Comparison of ENCODE assay signal across 9 cellular contexts in genomic region chr1:1012736-1013104, GRCh38. TPM values are rescaled to one million over a fixed set of nuclear protein-coding genes. Genes with fewer than 3 reads are reported as not detected.
DNase-seq lines count a peak whose midpoint lies in the region; ATAC-seq and TF ChIP-seq lines count a peak whose summit lies in the region.
"Not testable (repeated sequence)": the region's sequence is repeated elsewhere in the genome, so short reads cannot be mapped to it uniquely, and the experiment has no call there.
"Had no signal": no experiment of that assay in that cellular context is flagged by ENCODE, and none has a peak within 500 bp of the region (broad histone marks: within the 10 kb centered on the region; RNA-seq: fewer than 3 reads in every experiment).

No MANE protein-coding gene starts in this region.

- not testable (repeated sequence) for H3K4ac ChIP-seq in H9 (ENCODE audit: low read depth, low read length)

- ATAC-seq in PC-3: not testable (repeated sequence)
- peak in 2 of 3 donors; percentile 1 to 13 for ATAC-seq in natural killer cell
- ATAC-seq in stimulated activated naive CD8-positive, alpha-beta T cell treated with anti-CD3 and anti-CD28 coated beads, Interleukin-15, amount 100 ng/mL, for 72 hours: peak; percentile 26

- not testable (repeated sequence) for H4K20me1 ChIP-seq in H9 (ENCODE audit: control insufficient read depth, insufficient read depth, insufficient read length); PC-3 (ENCODE audit: low read length)

- not testable (repeated sequence) for H3K36me3 Mint-ChIP-seq in H9 (ENCODE audit: insufficient read depth in 1 of 3, low read depth in 3 of 3); natural killer cell
- peaks cover 22% of the 10 kb centered on the region for H3K36me3 Mint-ChIP-seq in activated naive CD4-positive, alpha-beta T cell treated with anti-CD3 and anti-CD28 coated beads, Interleukin-2, amount 10 ng/mL, durations not matched to agents 7 days and 5 days

- CTCF ChIA-PET in PC-3 (lab: Charles Lee): not testable (repeated sequence)
- CTCF ChIA-PET in activated naive CD4-positive, alpha-beta T cell treated with anti-CD3 and anti-CD28 coated beads, Interleukin-2, amount 10 ng/mL, durations not matched to agents 7 days and 5 days (lab: Charles Lee): interaction anchor here (2.1 to 2.9 kb wide), 3 partner anchors 11 to 51 kb away, joined by 8 to 17 read pairs (median 12); no protein-coding TSS in a partner anchor

- WGBS in H9 (ENCODE audit: extremely low coverage, insufficient read length, low lambda C conversion rate): no CpG with 5 or more reads among the region's 13 CpGs

- H3K36me3 ChIP-seq in PC-3 (ENCODE audit: low read depth, low read length); iPS-15b (ENCODE audit: control insufficient read depth, insufficient read depth, low read length): not testable (repeated sequence)

- not testable (repeated sequence) for TF ChIP-seq CTCF in AG10803 (conservative IDR thresholded peaks at IDR 0.05; ENCODE audit: low read length); H9 (conservative IDR thresholded peaks at IDR 0.05); PC-3 (conservative IDR thresholded peaks at IDR 0.05; ENCODE audit: low read depth, low read length); natural killer cell (IDR thresholded peaks at IDR 0.05)

- not testable (repeated sequence) for H2AK5ac ChIP-seq in H9 (ENCODE audit: insufficient read length, low read length)

- H3K79me2 ChIP-seq in H9 (ENCODE audit: insufficient read depth, low read length): not testable (repeated sequence)
- peaks cover 22% of the 10 kb centered on the region for H3K79me2 ChIP-seq in PC-3 (ENCODE audit: low read length)

- H4K91ac ChIP-seq in H9 (ENCODE audit: insufficient read length, low read depth, low read length): not testable (repeated sequence)

- not testable (repeated sequence) for H3K23ac ChIP-seq in H9 (ENCODE audit: insufficient read length, low read depth, low read length)

- not testable (repeated sequence) for H4K5ac ChIP-seq in H9 (ENCODE audit: insufficient read length, low read depth, low read length)

- TSS peak; percentile 83 for BruUV-seq in PC-3 (replicated peaks; lab: Mats Ljungman, UMichigan)

- H2BK20ac ChIP-seq in H9 (ENCODE audit: low read depth, low read length, poor library complexity, severe bottlenecking): not testable (repeated sequence)

- not testable (repeated sequence) for H3K56ac ChIP-seq in H9 (ENCODE audit: insufficient read length, low read depth, low read length)

- not testable (repeated sequence) for H2BK15ac ChIP-seq in H9 (ENCODE audit: low read depth, low read length)

- H3F3A ChIP-seq in PC-3 (ENCODE audit: low read length, unreplicated experiment): not testable (repeated sequence)

- peak overlapping the region; percentile 10 for H3K27ac ChIP-seq in H9 (ENCODE audit: insufficient read length, low read depth, low read length)
- peak overlapping the region; percentile 66 for H3K27ac ChIP-seq in PC-3 (ENCODE audit: low read length)

- H2BK120ac ChIP-seq in H9 (ENCODE audit: low read depth, low read length, poor library complexity, severe bottlenecking): not testable (repeated sequence)

- H3K9me3 ChIP-seq in H9 (ENCODE audit: control insufficient read depth, low read depth, low read length); PC-3 (ENCODE audit: low read length); iPS-15b (ENCODE audit: control insufficient read depth, insufficient read depth, low read length): not testable (repeated sequence)

- H2AFZ ChIP-seq in H9 (ENCODE audit: low read length): not testable (repeated sequence)
- peak overlapping the region; percentile 49 for H2AFZ ChIP-seq in PC-3 (ENCODE audit: low read length)

- POLR2A ChIA-PET in PC-3 (lab: Charles Lee; ENCODE audit: unreplicated experiment): interaction anchor here (0.6 kb wide), 1 partner anchor 9 kb away, joined by 3 read pairs; no protein-coding TSS in a partner anchor

- not testable (repeated sequence) for DNase-seq in AG10803 (ENCODE audit: low read depth); PC-3; activated naive CD4-positive, alpha-beta T cell treated with anti-CD3 and anti-CD28 coated beads, Interleukin-2, amount 10 ng/mL, durations not matched to agents 7 days and 5 days; natural killer cell; stimulated activated naive CD8-positive, alpha-beta T cell treated with anti-CD3 and anti-CD28 coated beads, Interleukin-15, amount 100 ng/mL, for 72 hours
- DNase-seq in H9 (peak; percentile 27), ecto neural progenitor cell (ENCODE audit: low spot score) (peak; percentile 36)

- not testable (repeated sequence) for H2BK12ac ChIP-seq in H9 (ENCODE audit: insufficient read length, low read depth, low read length)

- H3K4me2 ChIP-seq in H9 (ENCODE audit: insufficient read depth, insufficient read length, low read length) (peak overlapping the region; percentile 54), PC-3 (ENCODE audit: low read length) (peak overlapping the region; percentile 96)

- peak overlapping the region; percentile 79 to 85 for H3K4me3 Mint-ChIP-seq in H9
- peak overlapping the region; percentile 86 for H3K4me3 Mint-ChIP-seq in activated naive CD4-positive, alpha-beta T cell treated with anti-CD3 and anti-CD28 coated beads, Interleukin-2, amount 10 ng/mL, durations not matched to agents 7 days and 5 days
- peak overlapping the region; percentile 96 for H3K4me3 Mint-ChIP-seq in natural killer cell
- H3K4me3 Mint-ChIP-seq in stimulated activated naive CD8-positive, alpha-beta T cell treated with anti-CD3 and anti-CD28 coated beads, Interleukin-15, amount 100 ng/mL, for 72 hours: peak overlapping the region; percentile 91 to 99

- not testable (repeated sequence) for H3K23me2 ChIP-seq in H9 (ENCODE audit: insufficient read length, low read depth, low read length, poor library complexity, severe bottlenecking)

- H3K14ac ChIP-seq in H9 (ENCODE audit: insufficient read depth, low read length): not testable (repeated sequence)

- H3K79me1 ChIP-seq in H9 (ENCODE audit: insufficient read depth, low read depth, low read length, poor library complexity, severe bottlenecking): not testable (repeated sequence)

- H3K27me3 ChIP-seq in H9 (ENCODE audit: insufficient read depth, low read length); PC-3 (ENCODE audit: low read length); iPS-15b (ENCODE audit: control insufficient read depth, insufficient read depth, low read length): not testable (repeated sequence)

- peak overlapping the region; percentile 70 for H3K4me3 ChIP-seq in AG10803 (ENCODE audit: low read length)
- peak overlapping the region; percentile 76 for H3K4me3 ChIP-seq in PC-3 (ENCODE audit: low read length)
- peak overlapping the region; percentile 87 for H3K4me3 ChIP-seq in iPS-15b (ENCODE audit: low read depth, low read length)

- H3K4me1 Mint-ChIP-seq in H9 (peaks cover 19 to 29% of the 10 kb centered on the region in 2 experiments), natural killer cell (peaks cover 24 to 25% of the 10 kb centered on the region in 2 donors)
- peaks cover 40% of the 10 kb centered on the region for H3K4me1 Mint-ChIP-seq in activated naive CD4-positive, alpha-beta T cell treated with anti-CD3 and anti-CD28 coated beads, Interleukin-2, amount 10 ng/mL, durations not matched to agents 7 days and 5 days
- peaks cover 37% of the 10 kb centered on the region for H3K4me1 Mint-ChIP-seq in stimulated activated naive CD8-positive, alpha-beta T cell treated with anti-CD3 and anti-CD28 coated beads, Interleukin-15, amount 100 ng/mL, for 72 hours

- peak overlapping the region; percentile 50 for H3K18ac ChIP-seq in H9 (ENCODE audit: insufficient read length, low read depth, low read length)

- H3K9me2 ChIP-seq in PC-3 (replicated peaks; ENCODE audit: low read length): not testable (repeated sequence)

- not testable (repeated sequence) for H3K4me1 ChIP-seq in H9 (ENCODE audit: insufficient read depth, low read length)
- H3K4me1 ChIP-seq in PC-3 (ENCODE audit: insufficient read depth, low read length): peaks cover 23% of the 10 kb centered on the region
- peaks cover 13% of the 10 kb centered on the region for H3K4me1 ChIP-seq in iPS-15b (ENCODE audit: control insufficient read depth, insufficient read depth, low read length)

- H3K9me3 Mint-ChIP-seq in H9; activated naive CD4-positive, alpha-beta T cell treated with anti-CD3 and anti-CD28 coated beads, Interleukin-2, amount 10 ng/mL, durations not matched to agents 7 days and 5 days; natural killer cell; stimulated activated naive CD8-positive, alpha-beta T cell treated with anti-CD3 and anti-CD28 coated beads, Interleukin-15, amount 100 ng/mL, for 72 hours: not testable (repeated sequence)

- not testable (repeated sequence) for H3K9ac ChIP-seq in H9 (ENCODE audit: extremely low read depth, insufficient read length, low read length); iPS-15b (ENCODE audit: low read depth, low read length)
- peak overlapping the region; percentile 71 for H3K9ac ChIP-seq in PC-3 (ENCODE audit: low read length)

- not testable (repeated sequence) for H3T11ph ChIP-seq in H9 (ENCODE audit: low read length)

- intact Hi-C loops in PC-3 (cut with micrococcal nuclease): loop anchor here (1.0 to 5.0 kb wide), 2 partner anchors 12 to 105 kb away; partner anchors contain the start of genes C1orf159 and HES4
- intact Hi-C loops in natural killer cell (cut with micrococcal nuclease): not testable (repeated sequence)

- not testable (repeated sequence) for H4K8ac ChIP-seq in H9 (replicated peaks; ENCODE audit: insufficient read length, low read depth, low read length)

- H3K27me3 Mint-ChIP-seq in H9 (ENCODE audit: low read depth): peaks cover 26% of the 10 kb centered on the region
- H3K27me3 Mint-ChIP-seq in activated naive CD4-positive, alpha-beta T cell treated with anti-CD3 and anti-CD28 coated beads, Interleukin-2, amount 10 ng/mL, durations not matched to agents 7 days and 5 days: peaks cover 15% of the 10 kb centered on the region
- H3K27me3 Mint-ChIP-seq in natural killer cell (ENCODE audit: low read depth in 2 of 2); stimulated activated naive CD8-positive, alpha-beta T cell treated with anti-CD3 and anti-CD28 coated beads, Interleukin-15, amount 100 ng/mL, for 72 hours: not testable (repeated sequence)

- not testable (repeated sequence) for H2BK5ac ChIP-seq in H9 (ENCODE audit: insufficient read length, low read length)

- H3K27ac Mint-ChIP-seq in H9 (peak overlapping the region in 2 of 3 experiments; percentile 94 to 97; a peak in 4 of 7 replicates), natural killer cell (peak overlapping the region; percentile 98 to 99)
- peak overlapping the region; percentile 95 for H3K27ac Mint-ChIP-seq in activated naive CD4-positive, alpha-beta T cell treated with anti-CD3 and anti-CD28 coated beads, Interleukin-2, amount 10 ng/mL, durations not matched to agents 7 days and 5 days
- peak overlapping the region; percentile 88 to 99 for H3K27ac Mint-ChIP-seq in stimulated activated naive CD8-positive, alpha-beta T cell treated with anti-CD3 and anti-CD28 coated beads, Interleukin-15, amount 100 ng/mL, for 72 hours

RNA-seq across cellular contexts. Expression of gene ISG15, which starts 0.6 kb away (rescaled TPM):
- total RNA-seq in H9 (2021) (39.7 and 40.8 TPM in 2 replicates), PC-3 (2014; rRNA removed) (749 and 758 TPM in 2 replicates), natural killer cell (10 to 100 TPM; 17.0 to 56.9 (median 50.2) TPM)

RNA-seq across cellular contexts. Expression of gene AGRN, which starts 7.2 kb away (rescaled TPM):
- 173 and 175 TPM in 2 replicates for total RNA-seq in H9 (2021)
- 273 and 377 TPM in 2 replicates for total RNA-seq in PC-3 (2014; rRNA removed)
- 1 to 10 TPM; 4.1 to 5.0 (median 4.6) TPM for total RNA-seq in natural killer cell

RNA-seq across cellular contexts. Expression of gene HES4, which starts 12.8 kb away (rescaled TPM):
- total RNA-seq in H9 (2021): 3.7 and 4.0 TPM in 2 replicates
- total RNA-seq in PC-3 (2014; rRNA removed): 233 and 379 TPM in 2 replicates
- total RNA-seq in natural killer cell: 10 to 100 TPM; 15.4 to 35.5 (median 28.9) TPM

RNA-seq across cellular contexts. Expression of gene PERM1, which starts 30.8 kb away (rescaled TPM):
- total RNA-seq in H9 (2021) (not detected in 2 replicates), PC-3 (2014; rRNA removed) (0.47 and 1.1 TPM in 2 replicates), natural killer cell (not detected)
- total RNA-seq: frontal cortex had no signal

RNA-seq across cellular contexts. Expression of gene PLEKHN1, which starts 46.4 kb away (rescaled TPM):
- total RNA-seq in H9 (2021) (2.0 and 3.0 TPM in 2 replicates), PC-3 (2014; rRNA removed) (14.0 and 18.3 TPM in 2 replicates), natural killer cell (1 to 10 TPM; 1.3 to 1.9 (median 1.3) TPM)
- total RNA-seq: frontal cortex had no signal

Comparison
In these comparisons a context has a peak if more than half of its experiments do, and no peak if none do; other contexts are left out.
1. RNA of gene ISG15, which starts 0.6 kb away (total RNA-seq): 749 to 758 TPM in PC-3; 17.0 to 56.9 TPM in natural killer cell and 39.7 to 40.8 TPM in H9; every median in the first group is over 10 times any median in the second.
2. RNA of gene AGRN, which starts 7.2 kb away (total RNA-seq): 273 to 377 TPM in PC-3 and 173 to 175 TPM in H9; 4.1 to 5.0 TPM in natural killer cell; every median in the first group is over 10 times any median in the second.
3. Peak in every context shown above with its lines, with median percentiles within 50 percentile points of each other: H3K4me3 ChIP-seq, H3K27ac Mint-ChIP-seq and H3K4me3 Mint-ChIP-seq.